16 cellular contexts compared by ENCODE assay signal in the genomic region with DNA sequence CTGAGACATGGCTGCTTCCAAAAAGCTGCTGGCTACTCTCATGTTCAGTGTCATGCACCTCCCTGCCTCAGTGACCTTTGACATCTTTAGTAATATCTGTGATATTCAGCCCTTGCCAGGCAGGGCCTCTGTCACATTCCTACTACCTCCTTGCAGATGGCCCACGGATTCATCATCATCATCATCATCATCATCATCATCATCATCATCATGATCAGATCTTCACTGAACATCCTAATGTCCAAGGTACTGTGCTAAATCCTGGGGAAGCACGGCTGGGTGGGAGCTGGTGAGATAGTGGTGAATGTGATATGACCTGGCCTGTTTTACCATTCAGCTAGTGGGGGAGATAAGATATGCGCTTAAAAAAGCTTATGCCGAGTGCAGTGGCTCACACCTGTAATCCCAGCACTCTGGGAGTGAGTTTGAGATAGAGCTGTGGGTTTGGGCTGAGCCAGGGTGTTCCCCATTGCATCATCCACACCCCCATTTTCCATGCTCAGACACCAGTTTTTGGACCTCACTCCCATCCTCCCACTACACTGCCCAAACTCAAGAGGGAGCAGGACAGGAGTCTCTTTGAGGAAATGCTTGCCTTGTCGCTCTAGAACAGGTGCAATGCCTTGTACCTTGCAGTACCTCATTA. TPM values are rescaled to one million over a fixed set of nuclear protein-coding genes. Genes with fewer than 3 reads are reported as not detected.
DNase-seq lines count a peak whose midpoint lies in the region; ATAC-seq, FAIRE-seq and TF ChIP-seq lines count a peak whose summit lies in the region.
"Had no signal": no experiment of that assay in that cellular context is flagged by ENCODE, and none has a peak within 500 bp of the region (broad histone marks: within the 10 kb centered on the region; RNA-seq: fewer than 3 reads in every experiment).

No MANE protein-coding gene starts in this region.

- no peak overlapping the region for H3K4me3 ChIP-seq in HUES48 (ENCODE audit: low read depth, low read length)
- no peak overlapping the region for H3K4me3 ChIP-seq in astrocyte (ENCODE audit: insufficient read depth, low read depth, low read length)
- H3K4me3 ChIP-seq in esophagus squamous epithelium = no peak overlapping the region
- H3K4me3 ChIP-seq: left ventricle myocardium inferior, sigmoid colon, SK-N-MC had no signal

- CTCF ChIA-PET in activated naive CD4-positive, alpha-beta T cell treated with anti-CD3 and anti-CD28 coated beads, Interleukin-2, amount 10 ng/mL, durations not matched to agents 7 days and 5 days (lab: Charles Lee) = interaction anchor here (0.6 to 11.6 kb wide), 54 partner anchors 10 to 520 kb away, joined by 3 to 304 read pairs (median 5); partner anchors contain the start of genes FXYD2, FXYD6 and TMPRSS13
- CTCF ChIA-PET in RWPE1 (lab: Yijun Ruan, JAX) = interaction anchor here (0.5 to 2.4 kb wide), 36 partner anchors 9 to 720 kb away, joined by 3 to 60 read pairs (median 4); partner anchors contain the start of genes FXYD2 and TMPRSS13

- H3K9ac ChIP-seq in HUES48 (ENCODE audit: low read depth, low read length) (no peak overlapping the region), astrocyte (ENCODE audit: low read length) (no peak overlapping the region)

- H3K36me3 ChIP-seq in HUES48 (ENCODE audit: control insufficient read depth, insufficient read depth, low read length) (no peaks in the 10 kb centered on the region), astrocyte (ENCODE audit: insufficient read depth, low read length) (no peaks in the 10 kb centered on the region), esophagus squamous epithelium (no peaks in the 10 kb centered on the region)
- H3K36me3 ChIP-seq: brain microvascular endothelial cell, left ventricle myocardium inferior, sigmoid colon had no signal

- POLR2A ChIA-PET in RWPE1 (lab: Yijun Ruan, JAX; ENCODE audit: low non-redundant PET) = no interaction called here

- H3K9me3 Mint-ChIP-seq in activated naive CD4-positive, alpha-beta T cell treated with anti-CD3 and anti-CD28 coated beads, Interleukin-2, amount 10 ng/mL, durations not matched to agents 7 days and 5 days = no peaks in the 10 kb centered on the region
- no peaks in the 10 kb centered on the region for H3K9me3 Mint-ChIP-seq in astrocyte (ENCODE audit: unreplicated experiment)
- no peaks in the 10 kb centered on the region for H3K9me3 Mint-ChIP-seq in stimulated activated memory B cell treated with anti-CD40 and anti-IgM and Interleukin-4, amounts not matched to agents 10 μg/mL and 1 μg/mL and 100 μg/mL, for 72 hours

- H3K27me3 Mint-ChIP-seq in activated naive CD4-positive, alpha-beta T cell treated with anti-CD3 and anti-CD28 coated beads, Interleukin-2, amount 10 ng/mL, durations not matched to agents 7 days and 5 days = peaks cover 15% of the 10 kb centered on the region
- H3K27me3 Mint-ChIP-seq in astrocyte (ENCODE audit: low read depth, unreplicated experiment) = peaks cover 24% of the 10 kb centered on the region
- H3K27me3 Mint-ChIP-seq in stimulated activated memory B cell treated with anti-CD40 and anti-IgM and Interleukin-4, amounts not matched to agents 10 μg/mL and 1 μg/mL and 100 μg/mL, for 72 hours = no peaks in the 10 kb centered on the region

- WGBS in esophagus squamous epithelium, 2 donors = 65 to 73% methylated on average over 4 to 5 of the region's 5 CpGs

- H3K79me2 ChIP-seq in astrocyte (ENCODE audit: insufficient read depth, low read length) = no peaks in the 10 kb centered on the region

- H3K4me1 ChIP-seq in HUES48 (ENCODE audit: control insufficient read depth, insufficient read depth, low read length) (no peaks in the 10 kb centered on the region), astrocyte (ENCODE audit: insufficient read depth, low read length) (no peaks in the 10 kb centered on the region), esophagus squamous epithelium (peaks cover 0 to 16% (median 0%) of the 10 kb centered on the region in 3 donors)

- ATAC-seq in stimulated activated memory B cell treated with anti-CD40 and anti-IgM and Interleukin-4, amounts not matched to agents 10 μg/mL and 1 μg/mL and 100 μg/mL, for 72 hours = no peak

- H3K27ac ChIP-seq in HUES48 (ENCODE audit: low read depth, low read length) = peak overlapping the region; percentile 63
- H3K27ac ChIP-seq in astrocyte (ENCODE audit: low read depth, low read length) = no peak overlapping the region
- H3K27ac ChIP-seq in RWPE1 = no peak overlapping the region
- H3K27ac ChIP-seq in esophagus squamous epithelium = no peak overlapping the region
- H3K27ac ChIP-seq: brain microvascular endothelial cell, HL-60, sigmoid colon, SK-N-MC had no signal

- H3K4me3 Mint-ChIP-seq in activated naive CD4-positive, alpha-beta T cell treated with anti-CD3 and anti-CD28 coated beads, Interleukin-2, amount 10 ng/mL, durations not matched to agents 7 days and 5 days = no peak overlapping the region
- H3K4me3 Mint-ChIP-seq in astrocyte (ENCODE audit: unreplicated experiment) = no peak overlapping the region
- H3K4me3 Mint-ChIP-seq in stimulated activated memory B cell treated with anti-CD40 and anti-IgM and Interleukin-4, amounts not matched to agents 10 μg/mL and 1 μg/mL and 100 μg/mL, for 72 hours = no peak overlapping the region

- H2AFZ ChIP-seq in astrocyte (ENCODE audit: low read depth, low read length) = no peak overlapping the region

- no peak for DNase-seq in activated naive CD4-positive, alpha-beta T cell treated with anti-CD3 and anti-CD28 coated beads, Interleukin-2, amount 10 ng/mL, durations not matched to agents 7 days and 5 days
- DNase-seq in activated naive CD4-positive, alpha-beta T cell (lab: John Stamatoyannopoulos, UW) = no peak
- DNase-seq in astrocyte (ENCODE audit: low read depth) (no peak), RWPE1 (ENCODE audit: low spot score) (no peak), esophagus squamous epithelium (lab: John Stamatoyannopoulos, UW) (no peak), ureter (ENCODE audit: low spot score) (no peak)
- DNase-seq: activated gamma-delta T cell, cortex of kidney had no signal

- H3K27me3 ChIP-seq in HUES48 (ENCODE audit: control insufficient read depth, insufficient read depth, low read length) = no peaks in the 10 kb centered on the region
- peaks cover 12% of the 10 kb centered on the region for H3K27me3 ChIP-seq in astrocyte (ENCODE audit: insufficient read depth, low read length)
- peaks cover 0 to 13% (median 0%) of the 10 kb centered on the region in 4 donors for H3K27me3 ChIP-seq in esophagus squamous epithelium
- H3K27me3 ChIP-seq: sigmoid colon had no signal

- no peak overlapping the region for H3K4me2 ChIP-seq in astrocyte (ENCODE audit: low read length)

- no peak for FAIRE-seq in astrocyte (lab: Jason Lieb, UNC)
- FAIRE-seq: TTC549 had no signal

- H3K27ac Mint-ChIP-seq in activated naive CD4-positive, alpha-beta T cell treated with anti-CD3 and anti-CD28 coated beads, Interleukin-2, amount 10 ng/mL, durations not matched to agents 7 days and 5 days = peak overlapping the region; percentile 33
- H3K27ac Mint-ChIP-seq in astrocyte (ENCODE audit: unreplicated experiment) = peak overlapping the region; percentile 47
- peak overlapping the region; percentile 21 for H3K27ac Mint-ChIP-seq in stimulated activated memory B cell treated with anti-CD40 and anti-IgM and Interleukin-4, amounts not matched to agents 10 μg/mL and 1 μg/mL and 100 μg/mL, for 72 hours

- H4K20me1 ChIP-seq in astrocyte (ENCODE audit: insufficient read depth, low read length) = no peaks in the 10 kb centered on the region

- TF ChIP-seq CTCF in astrocyte (IDR thresholded peaks at IDR 0.05; ENCODE audit: insufficient read depth, low read depth, low read length) (no peak), RWPE1 (conservative IDR thresholded peaks at IDR 0.05; ENCODE audit: low read depth) (no peak), esophagus squamous epithelium (IDR thresholded peaks at IDR 0.05) (no peak)

- intact Hi-C loops in esophagus squamous epithelium (cut with DNase I) = loop anchor here (2.0 to 5.0 kb wide), 2 partner anchors 104 to 106 kb away; no protein-coding TSS in a partner anchor

- TF ChIP-seq POLR2A in esophagus squamous epithelium (IDR thresholded peaks at IDR 0.05) = no peak

- H3K36me3 Mint-ChIP-seq in activated naive CD4-positive, alpha-beta T cell treated with anti-CD3 and anti-CD28 coated beads, Interleukin-2, amount 10 ng/mL, durations not matched to agents 7 days and 5 days = peaks cover 4% of the 10 kb centered on the region
- H3K36me3 Mint-ChIP-seq in astrocyte (ENCODE audit: low read depth, unreplicated experiment) = no peaks in the 10 kb centered on the region
- H3K36me3 Mint-ChIP-seq in stimulated activated memory B cell treated with anti-CD40 and anti-IgM and Interleukin-4, amounts not matched to agents 10 μg/mL and 1 μg/mL and 100 μg/mL, for 72 hours = peaks cover 5% of the 10 kb centered on the region

- H3K9me3 ChIP-seq in HUES48 (ENCODE audit: control insufficient read depth, insufficient read depth, low read length) (no peaks in the 10 kb centered on the region), astrocyte (ENCODE audit: insufficient read depth, low read depth, low read length) (no peaks in the 10 kb centered on the region), esophagus squamous epithelium (no peaks in the 10 kb centered on the region)
- H3K9me3 ChIP-seq: sigmoid colon had no signal

- H3K4me1 Mint-ChIP-seq in activated naive CD4-positive, alpha-beta T cell treated with anti-CD3 and anti-CD28 coated beads, Interleukin-2, amount 10 ng/mL, durations not matched to agents 7 days and 5 days = peaks cover 78% of the 10 kb centered on the region
- H3K4me1 Mint-ChIP-seq in astrocyte (ENCODE audit: low read depth, unreplicated experiment) = peaks cover 7% of the 10 kb centered on the region
- H3K4me1 Mint-ChIP-seq in stimulated activated memory B cell treated with anti-CD40 and anti-IgM and Interleukin-4, amounts not matched to agents 10 μg/mL and 1 μg/mL and 100 μg/mL, for 72 hours = peaks cover 61% of the 10 kb centered on the region

RNA-seq across cellular contexts. Expression of gene TMPRSS13, which starts 17.1 kb away (rescaled TPM):
- total RNA-seq in astrocyte (0.10 and 0.66 TPM in 2 replicates), esophagus squamous epithelium (10 to 100 TPM; 11.1 to 31.7 (median 21.0) TPM), ureter (1.9 TPM)
- total RNA-seq: left ventricle myocardium inferior, sigmoid colon had no signal

RNA-seq across cellular contexts. Expression of gene IL10RA, which starts 39.9 kb away (rescaled TPM):
- total RNA-seq in astrocyte (0.12 and 0.73 TPM in 2 replicates), esophagus squamous epithelium (10 to 100 TPM in 2 of 4 donors, 1 to 10 TPM in 2; 2.2 to 21.2 (median 11.3) TPM), ureter (22.4 TPM)
